Comparison of ENCODE assay signal across 8 cellular contexts in genomic region chr2:207230261-207231105, GRCh38.
A peak's percentile ranks its signal among the peaks of the same experiment; 100 is the strongest.
DNase-seq lines count a peak whose midpoint lies in the region; ATAC-seq and TF ChIP-seq lines count a peak whose summit lies in the region.

No MANE protein-coding gene starts in this region.

- H3K36me3 ChIP-seq in ascending aorta, result no peaks in the 10 kb centered on the region

- no peak overlapping the region for H3K4me3 ChIP-seq in ascending aorta

- H3K4me1 ChIP-seq in ascending aorta, result peaks cover 5 to 7% of the 10 kb centered on the region in 2 donors

- intact Hi-C loops in ascending aorta (cut with DNase I), result no loop called here

- DNase-seq in EL (peak; percentile 35), ascending aorta (ENCODE audit: low spot score in 2 of 2) (no peak), mesothelial cell of epicardium (ENCODE audit: low spot score in 2 of 2, unreplicated experiment in 2 of 2) (no peak), cerebellum (ENCODE audit: low spot score) (no peak), midbrain (lab: John Stamatoyannopoulos, UW) (no peak), DMS79 (lab: John Stamatoyannopoulos, UW) (no peak)
- no peak for DNase-seq in stimulated activated CD4-positive, alpha-beta T cell treated with anti-CD3 and anti-CD28 coated beads, Interleukin-15, amount 100 ng/mL, for 24 hours

- H3K27ac Mint-ChIP-seq in mesothelial cell of epicardium, result no peak overlapping the region

- ATAC-seq in HG02798 (IDR thresholded peaks at IDR 0.05; ENCODE audit: poor library complexity, unreplicated experiment), result peak; percentile 47

- H3K27me3 Mint-ChIP-seq in mesothelial cell of epicardium (ENCODE audit: low read depth), result peaks cover 4% of the 10 kb centered on the region

- H3K27me3 ChIP-seq in ascending aorta, result no peaks in the 10 kb centered on the region

- H3K9me3 Mint-ChIP-seq in mesothelial cell of epicardium, result no peaks in the 10 kb centered on the region

- TF ChIP-seq CTCF in ascending aorta (IDR thresholded peaks at IDR 0.05) (peak in 2 of 3 experiments; percentile 8 to 42), mesothelial cell of epicardium (IDR thresholded peaks at IDR 0.05; ENCODE audit: unreplicated experiment) (peak; percentile 68)

- no peaks in the 10 kb centered on the region for H3K36me3 Mint-ChIP-seq in mesothelial cell of epicardium

- H3K4me3 Mint-ChIP-seq in mesothelial cell of epicardium, result no peak overlapping the region

- no peaks in the 10 kb centered on the region for H3K9me3 ChIP-seq in ascending aorta

- H3K27ac ChIP-seq in ascending aorta, result no peak overlapping the region

- H3K4me1 Mint-ChIP-seq in mesothelial cell of epicardium, result peaks cover 9% of the 10 kb centered on the region
